ENCODE assay signal across 10 cellular contexts in genomic region chr3:87900061-87900460, GRCh38.
DNase-seq lines count a peak whose midpoint lies in the region; ATAC-seq and TF ChIP-seq lines count a peak whose summit lies in the region.
"Had no signal": no experiment of that assay in that cellular context is flagged by ENCODE, and none has a peak within 500 bp of the region (broad histone marks: within the 10 kb centered on the region; RNA-seq: fewer than 3 reads in every experiment).

No MANE protein-coding gene starts in this region.

- 19 to 34% methylated on average over 1 of the region's 1 CpG for WGBS in testis, 2 donors

- H3K4me3 ChIP-seq in HFF-Myc (replicated peaks; ENCODE audit: low read depth, low read length) (no peak overlapping the region), testis (no peak overlapping the region)
- H3K4me3 ChIP-seq: prostate gland had no signal

- H3K27me3 ChIP-seq in testis = no peaks in the 10 kb centered on the region

- TF ChIP-seq POLR2A in testis (IDR thresholded peaks at IDR 0.05) = no peak

- DNase-seq in ELR (ENCODE audit: low read depth) (peak; percentile 42), HFF-Myc (ENCODE audit: extremely low read depth, low read depth) (no peak), WTC11 (ENCODE audit: low spot score) (no peak), neural crest cell (ENCODE audit: low read depth, low spot score) (no peak), SHP77 treated with DMSO at 0.1 percent for 48 hours (lab: John Stamatoyannopoulos, UW) (no peak), testis (no peak), hypothalamus (lab: John Stamatoyannopoulos, UW) (no peak)
- DNase-seq: NCI-H2171 had no signal

- no peaks in the 10 kb centered on the region for H3K4me1 Mint-ChIP-seq in WTC11
- H3K4me1 Mint-ChIP-seq in neural crest cell = no peaks in the 10 kb centered on the region

- POLR2A ChIA-PET in WTC11 (lab: Charles Lee) = no interaction called here

- ATAC-seq in WTC11 = peak; percentile 44; the same call in 1 of the 2 replicates

- H3K4me1 ChIP-seq in testis = no peaks in the 10 kb centered on the region
- H3K4me1 ChIP-seq: prostate gland had no signal

- H3K27ac Mint-ChIP-seq in WTC11 (no peak overlapping the region), neural crest cell (ENCODE audit: unreplicated experiment) (no peak overlapping the region)

- H3K9me3 ChIP-seq in testis = no peaks in the 10 kb centered on the region
- H3K9me3 ChIP-seq: prostate gland had no signal

- H3K36me3 Mint-ChIP-seq in WTC11 (no peaks in the 10 kb centered on the region), neural crest cell (ENCODE audit: low read depth) (no peaks in the 10 kb centered on the region)

- H3K27ac ChIP-seq in testis = no peak overlapping the region
- H3K27ac ChIP-seq: HL-60, prostate gland had no signal

- CTCF ChIA-PET in WTC11 (lab: Charles Lee) = no interaction called here

- H3K4me3 Mint-ChIP-seq in WTC11 (no peak overlapping the region), neural crest cell (no peak overlapping the region)

- H3K27me3 Mint-ChIP-seq in WTC11 (ENCODE audit: low read depth) (no peaks in the 10 kb centered on the region), neural crest cell (ENCODE audit: low read depth) (no peaks in the 10 kb centered on the region)

- peak; percentile 7 for TF ChIP-seq CTCF in HFF-Myc (IDR thresholded peaks at IDR 0.05; ENCODE audit: low read depth, low read length, missing control alignments)
- no peak; the same call in 1 of the 2 replicates for TF ChIP-seq CTCF in WTC11 (IDR thresholded peaks at IDR 0.05)
- TF ChIP-seq CTCF in neural crest cell (conservative IDR thresholded peaks at IDR 0.05) = peak; percentile 27
- TF ChIP-seq CTCF in testis (IDR thresholded peaks at IDR 0.05) = no peak

- no peaks in the 10 kb centered on the region for H3K9me3 Mint-ChIP-seq in WTC11
- no peaks in the 10 kb centered on the region for H3K9me3 Mint-ChIP-seq in neural crest cell

- intact Hi-C loops in testis (cut with DNase I; ENCODE audit: low total_unique reads) = no loop called here

- H3K36me3 ChIP-seq in testis (ENCODE audit: low read depth, missing control alignments) = no peaks in the 10 kb centered on the region
- H3K36me3 ChIP-seq: prostate gland had no signal

TF ChIP-seq in WTC11, 78 proteins besides CTCF, POLR2A, EP300 and RAD21:
- TF ChIP-seq FOXP4 (CRISPR knock-in tag; IDR thresholded peaks at IDR 0.05) (no peak), EMX1 (CRISPR knock-in tag; IDR thresholded peaks at IDR 0.05) (no peak), MYBL2 (CRISPR knock-in tag; IDR thresholded peaks at IDR 0.05) (no peak), MAX (CRISPR knock-in tag; IDR thresholded peaks at IDR 0.05) (no peak), CDX4 (CRISPR knock-in tag; IDR thresholded peaks at IDR 0.05; ENCODE audit: borderline replicate concordance) (no peak), TP53 (CRISPR knock-in tag; IDR thresholded peaks at IDR 0.05) (no peak), FOXP1 (CRISPR knock-in tag; IDR thresholded peaks at IDR 0.05; ENCODE audit: borderline replicate concordance) (no peak), NR1H2 (CRISPR knock-in tag; IDR thresholded peaks at IDR 0.05) (no peak)
TF ChIP-seq in WTC11: peak in this region for 0.

Comparison
In these comparisons a context has a peak if more than half of its experiments do, and no peak if none do; other contexts are left out.
1. CTCF ChIP-seq: peak in HFF-Myc (single experiment) and neural crest cell (single experiment); none in WTC11 (single experiment) and testis (0 of 3).